20 cellular contexts compared by ENCODE assay signal in the genomic region with DNA sequence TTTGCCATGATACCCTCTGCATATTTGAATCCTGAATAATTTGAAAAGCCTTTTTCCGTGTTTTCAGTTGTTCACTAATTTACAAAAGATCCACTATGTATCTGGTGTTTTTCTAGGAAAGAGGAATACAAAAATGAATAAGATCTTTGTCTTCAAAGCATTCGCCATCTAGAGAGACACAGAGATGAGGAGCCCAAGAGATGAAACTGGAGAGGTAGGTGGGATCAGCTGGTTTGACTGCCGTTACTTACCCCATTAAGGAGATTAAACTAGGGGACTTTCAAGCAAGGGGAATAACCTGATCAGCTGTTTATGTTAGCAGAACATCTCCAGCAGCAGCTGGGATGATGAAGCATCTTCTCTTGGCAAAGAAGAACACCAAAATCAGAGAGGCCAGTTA.
"Had no signal": no experiment of that assay in that cellular context is flagged by ENCODE, and none has a peak within 500 bp of the region (broad histone marks: within the 10 kb centered on the region; RNA-seq: fewer than 3 reads in every experiment).

No MANE protein-coding gene starts in this region.

- H3K4me1 Mint-ChIP-seq: memory B cell; stimulated activated effector memory CD8-positive, alpha-beta T cell treated with anti-CD3 and anti-CD28 coated beads, Interleukin-12 subunit alpha, Interleukin-12 subunit beta, amount 100 ng/mL, for 72 hours had no signal

- ATAC-seq: foreskin keratinocyte; gastroesophageal sphincter; left ventricle myocardium superior; lower lobe of right lung; mucosa of descending colon; natural killer cell treated with Interleukin-12 subunit alpha and Interleukin-12 subunit beta and Interleukin-15 and Interleukin-18, amount 100 ng/mL, for 72 hours; stimulated activated effector memory CD8-positive, alpha-beta T cell treated with anti-CD3 and anti-CD28 coated beads, Interleukin-12 subunit alpha, Interleukin-12 subunit beta, amount 100 ng/mL, for 72 hours had no signal

- H3K27me3 Mint-ChIP-seq: dendritic cell treated with granulocyte-macrophage colony-stimulating factor and Interleukin-4, amounts not matched to agents 40 ng/mL and 50 ng/mL, for 4 days; naive B cell had no signal

- H3K27ac Mint-ChIP-seq: dendritic cell treated with granulocyte-macrophage colony-stimulating factor and Interleukin-4, amounts not matched to agents 40 ng/mL and 50 ng/mL, for 4 days; memory B cell; naive B cell; natural killer cell treated with Interleukin-12 subunit alpha and Interleukin-12 subunit beta and Interleukin-15 and Interleukin-18, amount 100 ng/mL, for 72 hours; stimulated activated effector memory CD8-positive, alpha-beta T cell treated with anti-CD3 and anti-CD28 coated beads, Interleukin-12 subunit alpha, Interleukin-12 subunit beta, amount 100 ng/mL, for 72 hours had no signal

- DNase-seq: colonic mucosa; effector memory CD4-positive, alpha-beta T cell; foreskin keratinocyte; left ventricle myocardium superior; lower lobe of right lung; mucosa of descending colon; naive B cell; sigmoid colon; stimulated activated CD4-positive, alpha-beta T cell treated with anti-CD3 and anti-CD28 coated beads, Interleukin-2, amount 100 ng/mL, for 24 hours; stimulated activated CD4-positive, alpha-beta T cell treated with anti-CD3 and anti-CD28 coated beads, Interleukin-4, amount 100 ng/mL, for 24 hours; stimulated activated naive CD4-positive, alpha-beta T cell treated with Interleukin-2 at 50 U/mL for 16 hours; stomach; upper lobe of left lung; uterus had no signal

- H3K4me3 Mint-ChIP-seq: dendritic cell treated with granulocyte-macrophage colony-stimulating factor and Interleukin-4, amounts not matched to agents 40 ng/mL and 50 ng/mL, for 4 days; memory B cell; naive B cell; natural killer cell treated with Interleukin-12 subunit alpha and Interleukin-12 subunit beta and Interleukin-15 and Interleukin-18, amount 100 ng/mL, for 72 hours; neural crest cell; stimulated activated effector memory CD8-positive, alpha-beta T cell treated with anti-CD3 and anti-CD28 coated beads, Interleukin-12 subunit alpha, Interleukin-12 subunit beta, amount 100 ng/mL, for 72 hours had no signal

- H3K36me3 Mint-ChIP-seq: memory B cell; naive B cell; natural killer cell treated with Interleukin-12 subunit alpha and Interleukin-12 subunit beta and Interleukin-15 and Interleukin-18, amount 100 ng/mL, for 72 hours; stimulated activated effector memory CD8-positive, alpha-beta T cell treated with anti-CD3 and anti-CD28 coated beads, Interleukin-12 subunit alpha, Interleukin-12 subunit beta, amount 100 ng/mL, for 72 hours had no signal

- H3K9me3 Mint-ChIP-seq: dendritic cell treated with granulocyte-macrophage colony-stimulating factor and Interleukin-4, amounts not matched to agents 40 ng/mL and 50 ng/mL, for 4 days; memory B cell; natural killer cell treated with Interleukin-12 subunit alpha and Interleukin-12 subunit beta and Interleukin-15 and Interleukin-18, amount 100 ng/mL, for 72 hours had no signal
